10 cellular contexts compared by ENCODE assay signal in genomic region chr6:81787313-81788068, GRCh38. TPM values are rescaled to one million over a fixed set of nuclear protein-coding genes. Genes with fewer than 3 reads are reported as not detected.
A peak's percentile ranks its signal among the peaks of the same experiment; 100 is the strongest.
DNase-seq lines count a peak whose midpoint lies in the region; ATAC-seq and TF ChIP-seq lines count a peak whose summit lies in the region.
"Had no signal": no experiment of that assay in that cellular context is flagged by ENCODE, and none has a peak within 500 bp of the region (broad histone marks: within the 10 kb centered on the region; RNA-seq: fewer than 3 reads in every experiment).

No MANE protein-coding gene starts in this region.

- H3K4me3 Mint-ChIP-seq in activated CD4-positive, alpha-beta T cell treated with anti-CD3 and anti-CD28 coated beads, Interleukin-2, amount 10 ng/mL, durations not matched to agents 24 days and 14 days = no peak overlapping the region

- TF ChIP-seq RAD21 in liver (IDR thresholded peaks at IDR 0.05) = peak in 1 of 2 donors; percentile 28

- peak; percentile 13 for DNase-seq in HS-5 (ENCODE audit: low read depth)
- DNase-seq in body of pancreas = no peak
- no peak for DNase-seq in HT-29 (ENCODE audit: low spot score)
- DNase-seq in OCI-LY7 (ENCODE audit: low spot score) = no peak
- no peak for DNase-seq in activated CD4-positive, alpha-beta T cell treated with anti-CD3 and anti-CD28 coated beads, Interleukin-2, amount 10 ng/mL, durations not matched to agents 24 days and 14 days
- no peak for DNase-seq in NCI-H69 (lab: John Stamatoyannopoulos, UW)
- DNase-seq: amygdala, NCI-H2029 treated with DMSO at 0.1 percent for 48 hours had no signal

- H3K9me2 ChIP-seq in OCI-LY7 (ENCODE audit: insufficient read depth, low read length) = no peaks in the 10 kb centered on the region

- H2AFZ ChIP-seq in ACC112 (ENCODE audit: low read length, unreplicated experiment) (peak overlapping the region; percentile 94), OCI-LY7 (ENCODE audit: low read length) (no peak overlapping the region)

- CTCF ChIA-PET in OCI-LY7 (lab: Charles Lee; ENCODE audit: unreplicated experiment) = no interaction called here

- H3K36me3 ChIP-seq in ACC112 (ENCODE audit: insufficient read depth, low read length) = no peaks in the 10 kb centered on the region
- no peaks in the 10 kb centered on the region for H3K36me3 ChIP-seq in body of pancreas (replicated peaks in 1 of 2; ENCODE audit: insufficient read depth in 1 of 2, low read depth in 2 of 2)
- H3K36me3 ChIP-seq in liver (ENCODE audit: control insufficient read depth in 4 of 4, insufficient read depth in 3 of 4, low read depth in 1 of 4, low read length in 3 of 4) = no peaks in the 10 kb centered on the region
- H3K36me3 ChIP-seq in OCI-LY7 (ENCODE audit: insufficient read depth, low read length) = no peaks in the 10 kb centered on the region

- H3K27me3 Mint-ChIP-seq in activated CD4-positive, alpha-beta T cell treated with anti-CD3 and anti-CD28 coated beads, Interleukin-2, amount 10 ng/mL, durations not matched to agents 24 days and 14 days = no peaks in the 10 kb centered on the region

- peak overlapping the region; percentile 6 to 78 for H3K9ac ChIP-seq in liver (ENCODE audit: low read depth in 1 of 2, low read length in 2 of 2)

- TF ChIP-seq POLR2A in body of pancreas (IDR thresholded peaks at IDR 0.05) = no peak

- peak overlapping the region; percentile 52 for H3K4me3 ChIP-seq in ACC112 (ENCODE audit: low read depth, low read length)
- H3K4me3 ChIP-seq in body of pancreas = no peak overlapping the region
- no peak overlapping the region for H3K4me3 ChIP-seq in liver (ENCODE audit: low read depth in 1 of 3, low read length in 3 of 3)
- H3K4me3 ChIP-seq in OCI-LY7 (ENCODE audit: low read depth, low read length, poor library complexity, severe bottlenecking) = no peak overlapping the region

- peak; percentile 48 for ATAC-seq in body of pancreas

- H3K27me3 ChIP-seq in ACC112 (ENCODE audit: insufficient read depth, low read length) (no peaks in the 10 kb centered on the region), body of pancreas (no peaks in the 10 kb centered on the region), liver (ENCODE audit: control insufficient read depth in 4 of 4, insufficient read depth in 4 of 4, low read length in 3 of 4) (no peaks in the 10 kb centered on the region)

- H3K4me1 ChIP-seq in ACC112 (ENCODE audit: control insufficient read depth, insufficient read depth, low read length, unreplicated experiment) (peaks cover 33% of the 10 kb centered on the region), body of pancreas (peaks cover 12% of the 10 kb centered on the region), liver (ENCODE audit: control insufficient read depth in 4 of 4, insufficient read depth in 4 of 4, low read length in 3 of 4) (peaks cover 2 to 14% (median 9%) of the 10 kb centered on the region in 4 donors), OCI-LY7 (ENCODE audit: insufficient read depth, low read length, poor library complexity, severe bottlenecking) (no peaks in the 10 kb centered on the region)

- no peaks in the 10 kb centered on the region for H3K4me1 Mint-ChIP-seq in activated CD4-positive, alpha-beta T cell treated with anti-CD3 and anti-CD28 coated beads, Interleukin-2, amount 10 ng/mL, durations not matched to agents 24 days and 14 days

- no peak overlapping the region for H3K4me2 ChIP-seq in OCI-LY7 (ENCODE audit: low read length)

- intact Hi-C loops in body of pancreas (cut with DNase I) (no loop called here), OCI-LY7 (cut with micrococcal nuclease; ENCODE audit: unreplicated experiment) (no loop called here)
- intact Hi-C loops in activated CD4-positive, alpha-beta T cell treated with anti-CD3 and anti-CD28 coated beads, Interleukin-2, amount 10 ng/mL, durations not matched to agents 24 days and 14 days (cut with micrococcal nuclease) = no loop called here

- H3K27ac ChIP-seq in ACC112 (ENCODE audit: low read depth, low read length) = peak overlapping the region; percentile 63
- peak overlapping the region in 1 of 4 donors; percentile 50 for H3K27ac ChIP-seq in body of pancreas
- peak overlapping the region; percentile 72 to 86 for H3K27ac ChIP-seq in liver (ENCODE audit: low read depth in 1 of 2, low read length in 2 of 2)
- H3K27ac ChIP-seq in OCI-LY7 (ENCODE audit: low read depth, low read length, poor library complexity, severe bottlenecking) = no peak overlapping the region

- H3K79me2 ChIP-seq in ACC112 (ENCODE audit: control insufficient read depth, insufficient read depth, low read length, unreplicated experiment) = no peaks in the 10 kb centered on the region
- H3K79me2 ChIP-seq in OCI-LY7 (ENCODE audit: insufficient read depth, low read depth, low read length) = no peaks in the 10 kb centered on the region

- no peak overlapping the region for H3K27ac Mint-ChIP-seq in activated CD4-positive, alpha-beta T cell treated with anti-CD3 and anti-CD28 coated beads, Interleukin-2, amount 10 ng/mL, durations not matched to agents 24 days and 14 days

- POLR2A ChIA-PET in OCI-LY7 (lab: Charles Lee) = no interaction called here

- H3K9me3 ChIP-seq in body of pancreas = no peaks in the 10 kb centered on the region
- H3K9me3 ChIP-seq in liver (ENCODE audit: control insufficient read depth in 4 of 4, low read length in 3 of 4) = no peaks in the 10 kb centered on the region
- H3K9me3 ChIP-seq in OCI-LY7 (ENCODE audit: low read length) = no peaks in the 10 kb centered on the region

- TF ChIP-seq CTCF in body of pancreas (IDR thresholded peaks at IDR 0.05) (no peak), liver (IDR thresholded peaks at IDR 0.05; ENCODE audit: low read depth, low read length, missing input control) (no peak), OCI-LY7 (conservative IDR thresholded peaks at IDR 0.05; ENCODE audit: low read length) (no peak)

- 15 to 18% methylated on average over 3 of the region's 3 CpGs for WGBS in body of pancreas, 2 donors
- WGBS in liver = 22% methylated on average over 3 of the region's 3 CpGs

- no TSS peak for BruUV-seq in OCI-LY7 (replicated peaks; lab: Mats Ljungman, UMichigan)

- H4K20me1 ChIP-seq in OCI-LY7 (ENCODE audit: insufficient read depth, low read length) = no peaks in the 10 kb centered on the region

- peaks cover under 1% of the 10 kb centered on the region for H3K9me3 Mint-ChIP-seq in activated CD4-positive, alpha-beta T cell treated with anti-CD3 and anti-CD28 coated beads, Interleukin-2, amount 10 ng/mL, durations not matched to agents 24 days and 14 days

- no peaks in the 10 kb centered on the region for H3K36me3 Mint-ChIP-seq in activated CD4-positive, alpha-beta T cell treated with anti-CD3 and anti-CD28 coated beads, Interleukin-2, amount 10 ng/mL, durations not matched to agents 24 days and 14 days (ENCODE audit: low read depth)

TF ChIP-seq in liver, 16 proteins besides CTCF, POLR2A, EP300 and RAD21 (continues in another document):
- TF ChIP-seq HNF4G (IDR thresholded peaks at IDR 0.05) (peak; percentile 22), HNF4A (conservative IDR thresholded peaks at IDR 0.05) (peak; percentile 43 to 61), SP1 (IDR thresholded peaks at IDR 0.05) (peak; percentile 46), ZBTB33 (IDR thresholded peaks at IDR 0.05) (no peak), JUND (IDR thresholded peaks at IDR 0.05) (peak; percentile 87 to 88), FOXA1 (IDR thresholded peaks at IDR 0.05) (peak; percentile 8), YY1 (IDR thresholded peaks at IDR 0.05) (peak; percentile 28)
- TF ChIP-seq, protein P1, sequence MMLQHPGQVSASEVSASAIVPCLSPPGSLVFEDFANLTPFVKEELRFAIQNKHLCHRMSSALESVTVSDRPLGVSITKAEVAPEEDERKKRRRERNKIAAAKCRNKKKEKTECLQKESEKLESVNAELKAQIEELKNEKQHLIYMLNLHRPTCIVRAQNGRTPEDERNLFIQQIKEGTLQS (IDR thresholded peaks at IDR 0.05) = peak; percentile 61

RNA-seq across cellular contexts. Expression of gene TENT5A, which starts 35.0 kb away (rescaled TPM):
- total RNA-seq in body of pancreas = 1 to 10 TPM; 7.3 to 8.2 TPM
- total RNA-seq in liver = 10 to 100 TPM; 13.1 to 13.6 TPM
- 1 to 10 TPM; 4.0 to 9.6 TPM for polyA plus RNA-seq in liver
- 2.6 and 3.9 TPM in 2 replicates for total RNA-seq in HT-29 (2014; rRNA removed; shearing (Covaris generic))
- not detected in 2 replicates for total RNA-seq in OCI-LY7 (2014; rRNA removed; shearing (Covaris generic))
- total RNA-seq in OCI-LY7 (2022) = not detected in 2 replicates
- 0.30 and 0.90 TPM in 2 replicates for total RNA-seq in activated CD4-positive, alpha-beta T cell treated with anti-CD3 and anti-CD28 coated beads, Interleukin-2, amount 10 ng/mL, durations not matched to agents 24 days and 14 days
